9 cellular contexts compared by ENCODE assay signal in genomic region chr6:112466378-112467151, GRCh38.
DNase-seq lines count a peak whose midpoint lies in the region; ATAC-seq and TF ChIP-seq lines count a peak whose summit lies in the region.
"Had no signal": no experiment of that assay in that cellular context is flagged by ENCODE, and none has a peak within 500 bp of the region (broad histone marks: within the 10 kb centered on the region; RNA-seq: fewer than 3 reads in every experiment).

No MANE protein-coding gene starts in this region.

- TF ChIP-seq CTCF in AG04449 (IDR thresholded peaks at IDR 0.05; ENCODE audit: insufficient read depth, low read length, missing control alignments): no peak

- peak; percentile 90 for ATAC-seq in GM21390 (IDR thresholded peaks at IDR 0.05; ENCODE audit: unreplicated experiment)
- ATAC-seq in HG03439 (IDR thresholded peaks at IDR 0.05; ENCODE audit: unreplicated experiment): peak; percentile 78
- ATAC-seq: activated naive CD8-positive, alpha-beta T cell treated with anti-CD3 and anti-CD28 coated beads, Interleukin-2, amount 50 U/mL, for 24 hours had no signal

- CTCF ChIA-PET in AG04449 (lab: Yijun Ruan, JAX): no interaction called here

- H3K4me3 ChIP-seq in AG04449 (ENCODE audit: low read depth, low read length): no peak overlapping the region

- POLR2A ChIA-PET in AG04449 (lab: Yijun Ruan, JAX): no interaction called here

- DNase-seq in AG04449 (ENCODE audit: low read depth, low spot score) (peak; percentile 61), amniotic epithelial cell (ENCODE audit: low read depth) (peak; percentile 36), activated gamma-delta T cell (lab: John Stamatoyannopoulos, UW) (no peak), germinal center (ENCODE audit: low spot score) (no peak), islet precursor cell (no peak), NCI-H2227 treated with DMSO at 0.1 percent for 48 hours (lab: John Stamatoyannopoulos, UW) (no peak)
- DNase-seq: activated naive CD8-positive, alpha-beta T cell treated with anti-CD3 and anti-CD28 coated beads, Interleukin-2, amount 50 U/mL, for 24 hours had no signal

Comparison
In these comparisons a context has a peak if more than half of its experiments do, and no peak if none do; other contexts are left out.
1. DNase-seq: peak in AG04449 (single experiment) and amniotic epithelial cell (single experiment); none in activated gamma-delta T cell (single experiment), germinal center (single experiment), islet precursor cell (single experiment) and NCI-H2227 treated with DMSO at 0.1 percent for 48 hours (single experiment).